In genomic region chr6:157380779-157381561, GRCh38 we compare ENCODE assay signal across 8 cellular contexts. TPM values are rescaled to one million over a fixed set of nuclear protein-coding genes. Genes with fewer than 3 reads are reported as not detected.
DNase-seq lines count a peak whose midpoint lies in the region; TF ChIP-seq lines count a peak whose summit lies in the region.

TSS of gene ZDHHC14 (plus strand) at chr6:157381190.

- H3K27me3 ChIP-seq in Caco-2 (replicated peaks; ENCODE audit: control insufficient read depth, insufficient read depth, low read length) (no peaks in the 10 kb centered on the region), OCI-LY3 (ENCODE audit: low read depth, low read length) (no peaks in the 10 kb centered on the region)

- no peaks in the 10 kb centered on the region for H3K36me3 ChIP-seq in Caco-2 (ENCODE audit: control insufficient read depth, insufficient read depth, low read length)
- peaks cover 4% of the 10 kb centered on the region for H3K36me3 ChIP-seq in OCI-LY3 (replicated peaks; ENCODE audit: low read depth, low read length)

- peak within 1 kb of the TSS; percentile 69 for H3K27ac ChIP-seq in OCI-LY3 (ENCODE audit: low read length)
- peak within 1 kb of the TSS; percentile 73 for H3K27ac ChIP-seq in epithelial cell of prostate

- H3K4me2 ChIP-seq in OCI-LY3 (ENCODE audit: low read length) = peak within 1 kb of the TSS; percentile 87

- H3K27me3 Mint-ChIP-seq in Caco-2 (ENCODE audit: insufficient read depth, unreplicated experiment) = no peaks in the 10 kb centered on the region

- H2AFZ ChIP-seq in OCI-LY3 (ENCODE audit: low read depth, low read length) = peak within 1 kb of the TSS; percentile 74

- H3K79me2 ChIP-seq in OCI-LY3 (ENCODE audit: low read length) = peaks cover 18% of the 10 kb centered on the region

- DNase-seq in Caco-2 = peak; percentile 85 to 88
- peak; percentile 94 for DNase-seq in GM20000 (ENCODE audit: low spot score)
- peak; percentile 56 for DNase-seq in HS-5 (ENCODE audit: low read depth)
- peak; percentile 91 for DNase-seq in activated T-cell treated with anti-CD3 and anti-CD28 coated beads for 48 hours (ENCODE audit: low read depth)
- peak; percentile 48 for DNase-seq in epithelial cell of prostate (ENCODE audit: low read depth, low spot score)
- DNase-seq in mucosa of gallbladder (ENCODE audit: low spot score) = peak; percentile 90
- DNase-seq in stimulated activated CD8-positive, alpha-beta memory T cell treated with anti-CD3 and anti-CD28 coated beads, Interleukin-4, amount 100 ng/mL, for 24 hours (ENCODE audit: low read depth) = peak; percentile 87

- intact Hi-C loops in Caco-2 (cut with micrococcal nuclease; ENCODE audit: unreplicated experiment) = loop anchor here (1.0 to 2.0 kb wide), 4 partner anchors 43 to 216 kb away; no protein-coding TSS in a partner anchor

- TF ChIP-seq CTCF in Caco-2 (IDR thresholded peaks at IDR 0.05; ENCODE audit: insufficient read depth in 1 of 2, low read depth in 1 of 2, low read length in 1 of 2, severe bottlenecking in 1 of 2, unreplicated experiment in 1 of 2) = no peak
- no peak for TF ChIP-seq CTCF in GM20000 (IDR thresholded peaks at IDR 0.05; ENCODE audit: extremely low read depth, missing control alignments)
- no peak for TF ChIP-seq CTCF in OCI-LY3 (IDR thresholded peaks at IDR 0.05; ENCODE audit: low read depth, low read length)

- H4K20me1 ChIP-seq in OCI-LY3 (ENCODE audit: insufficient read depth, low read length) = no peaks in the 10 kb centered on the region

- H3K4me3 ChIP-seq in Caco-2 (ENCODE audit: low read depth, low read length) (peak within 1 kb of the TSS; percentile 98), OCI-LY3 (ENCODE audit: low read length) (peak within 1 kb of the TSS; percentile 87)

- CTCF ChIA-PET in Caco-2 (lab: Charles Lee) = no interaction called here

- POLR2A ChIA-PET in Caco-2 (lab: Charles Lee) = interaction anchor here (0.5 to 2.0 kb wide), 4 partner anchors 58 to 383 kb away, joined by 3 to 8 read pairs (median 3); partner anchors contain the start of gene TMEM242

- no TSS peak for BruUV-seq in Caco-2 (replicated peaks; lab: Mats Ljungman, UMichigan)

- H3K9ac ChIP-seq in OCI-LY3 (ENCODE audit: low read length) = peak within 1 kb of the TSS; percentile 89

- peaks cover 26% of the 10 kb centered on the region for H3K4me1 Mint-ChIP-seq in Caco-2 (ENCODE audit: low read depth, unreplicated experiment)

- no peaks in the 10 kb centered on the region for H3K9me3 Mint-ChIP-seq in Caco-2 (ENCODE audit: unreplicated experiment)

- H3K27ac Mint-ChIP-seq in Caco-2 (ENCODE audit: unreplicated experiment) = peak within 1 kb of the TSS; percentile 1

- H3K4me1 ChIP-seq in Caco-2 (peaks cover 7% of the 10 kb centered on the region; the same call in 1 of the 2 replicates), OCI-LY3 (ENCODE audit: low read length) (peaks cover 13% of the 10 kb centered on the region; the same call in 1 of the 2 replicates)

- peaks cover 11% of the 10 kb centered on the region for H3K36me3 Mint-ChIP-seq in Caco-2 (ENCODE audit: insufficient read depth, unreplicated experiment)

- H3K9me3 ChIP-seq in Caco-2 (no peaks in the 10 kb centered on the region), OCI-LY3 (ENCODE audit: insufficient read depth, low read length) (no peaks in the 10 kb centered on the region)

- H3K4me3 Mint-ChIP-seq in Caco-2 (ENCODE audit: unreplicated experiment) = peak within 1 kb of the TSS; percentile 83

RNA-seq across cellular contexts. Expression of gene ZDHHC14, which starts in this region (rescaled TPM):
- 22.1 and 23.6 TPM in 2 replicates for total RNA-seq in Caco-2 (2022)
- 17.8 TPM for total RNA-seq in mucosa of gallbladder

Comparison
In these comparisons a context has a peak if more than half of its experiments do, and no peak if none do; other contexts are left out.
1. Peak in every context shown above with its lines: DNase-seq, H3K4me3 ChIP-seq and H3K27ac ChIP-seq.